In genomic region chr19:19165396-19165795, GRCh38 we compare ENCODE assay signal across 15 cellular contexts.
"Had no signal": no experiment of that assay in that cellular context is flagged by ENCODE, and none has a peak within 500 bp of the region (broad histone marks: within the 10 kb centered on the region; RNA-seq: fewer than 3 reads in every experiment).

No MANE protein-coding gene starts in this region.

- FAIRE-seq: endometrium, frontal cortex, small intestine had no signal

- H3K27ac ChIP-seq: heart left ventricle, right atrium auricular region had no signal

- H3K27ac Mint-ChIP-seq: nephron had no signal

- H3K4me3 Mint-ChIP-seq: naive B cell, nephron had no signal

- DNase-seq: effector memory CD4-positive, alpha-beta T cell; heart left ventricle; hippocampal formation; left colon; mesendoderm; naive B cell; small intestine; stimulated activated CD4-positive, alpha-beta T cell treated with anti-CD3 and anti-CD28 coated beads, Interleukin-12 subunit alpha, Interleukin-12 subunit beta, amount 100 ng/mL, for 4 hours; stimulated activated naive CD4-positive, alpha-beta T cell treated with Interleukin-2 at 50 U/mL for 16 hours; trophoblast cell had no signal

- H3K9me3 ChIP-seq: heart left ventricle, right atrium auricular region had no signal

- H3K4me3 ChIP-seq: heart left ventricle, right atrium auricular region had no signal

- H3K36me3 ChIP-seq: heart left ventricle, right atrium auricular region had no signal

- ATAC-seq: esophagus mucosa, heart left ventricle, left colon had no signal

- H3K36me3 Mint-ChIP-seq: naive B cell had no signal

- H3K27me3 ChIP-seq: heart left ventricle, right atrium auricular region had no signal

- H3K9me3 Mint-ChIP-seq: nephron had no signal
